Comparison of ENCODE assay signal across 10 cellular contexts in the genomic region with DNA sequence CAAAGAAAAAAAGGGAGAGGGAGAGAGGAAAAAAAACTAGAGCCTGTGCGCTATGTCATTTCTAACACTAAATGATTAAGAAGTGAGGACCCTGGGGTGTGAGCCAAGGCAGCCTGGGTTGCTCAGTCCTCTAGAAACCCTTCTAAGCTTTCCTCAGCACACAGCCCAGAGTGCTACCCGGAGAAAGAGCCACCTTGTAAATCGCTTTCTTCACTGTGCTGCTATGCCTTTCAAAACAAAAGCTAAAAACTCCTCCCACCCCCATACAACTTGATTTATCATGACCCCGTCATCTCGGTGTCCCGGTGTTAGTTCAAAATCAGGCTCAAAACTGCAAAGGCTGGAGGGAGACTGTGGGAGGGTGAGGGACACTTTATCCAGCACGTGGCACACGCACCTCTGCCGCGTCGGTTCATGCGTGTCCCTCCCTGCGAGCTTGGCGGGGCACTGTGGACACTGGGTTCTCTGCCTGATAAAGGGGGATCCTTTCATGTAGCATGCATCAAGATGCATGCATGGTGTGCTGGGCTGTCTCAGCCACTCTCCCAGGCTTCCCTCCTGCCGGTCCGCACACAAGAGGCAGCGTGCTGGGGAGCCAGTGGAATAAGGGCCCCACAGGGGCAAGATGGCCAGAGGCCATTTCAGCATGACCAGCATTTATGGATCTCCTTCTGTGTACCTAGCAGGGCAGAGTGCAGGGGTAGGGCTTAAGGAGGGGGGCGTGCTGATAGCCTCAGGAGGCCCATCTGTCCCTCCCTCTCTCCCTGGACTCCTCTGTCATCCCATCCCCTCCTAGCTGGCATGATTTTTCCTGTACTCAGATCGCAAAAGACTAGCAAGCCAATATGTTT.
DNase-seq lines count a peak whose midpoint lies in the region; TF ChIP-seq lines count a peak whose summit lies in the region.
"Had no signal": no experiment of that assay in that cellular context is flagged by ENCODE, and none has a peak within 500 bp of the region (broad histone marks: within the 10 kb centered on the region; RNA-seq: fewer than 3 reads in every experiment).

No MANE protein-coding gene starts in this region.

- no peak overlapping the region for H3K4me2 ChIP-seq in H9 (ENCODE audit: insufficient read depth, insufficient read length, low read length)

- no CpG with 5 or more reads among the region's 19 CpGs for WGBS in H9 (ENCODE audit: extremely low coverage, insufficient read length, low lambda C conversion rate)
- 31% methylated on average over 19 of the region's 19 CpGs for WGBS in liver
- 45 to 76% (median 61%) methylated on average over 18 to 19 of the region's 19 CpGs for WGBS in stomach, 5 donors

- H2BK20ac ChIP-seq in H9 (ENCODE audit: low read depth, low read length, poor library complexity, severe bottlenecking): no peak overlapping the region

- H3K23me2 ChIP-seq in H9 (ENCODE audit: insufficient read length, low read depth, low read length, poor library complexity, severe bottlenecking): no peaks in the 10 kb centered on the region

- no peak overlapping the region for H3K14ac ChIP-seq in H9 (ENCODE audit: insufficient read depth, low read length)

- H4K91ac ChIP-seq in H9 (ENCODE audit: insufficient read length, low read depth, low read length): no peak overlapping the region

- H3K36me3 ChIP-seq in liver (ENCODE audit: control insufficient read depth in 4 of 4, insufficient read depth in 3 of 4, low read depth in 1 of 4, low read length in 3 of 4) (no peaks in the 10 kb centered on the region), stomach (peaks cover 0 to 11% (median under 1%) of the 10 kb centered on the region in 4 donors)
- H3K36me3 ChIP-seq in CD4-positive, alpha-beta memory T cell (ENCODE audit: insufficient read depth, low read length): no peaks in the 10 kb centered on the region

- H3K27ac ChIP-seq in H9 (ENCODE audit: insufficient read length, low read depth, low read length) (no peak overlapping the region), liver (ENCODE audit: low read depth in 1 of 2, low read length in 2 of 2) (peak overlapping the region; percentile 92 to 96), stomach (peak overlapping the region; percentile 66 to 82 (median 79))
- no peak overlapping the region for H3K27ac ChIP-seq in CD4-positive, alpha-beta memory T cell (ENCODE audit: low read depth, low read length)

- in situ Hi-C loops in G401 (cut with HindIII; ENCODE audit: low sequenced_read_pairs): no loop called here

- CTCF ChIA-PET in CD4-positive, alpha-beta memory T cell (lab: Charles Lee; ENCODE audit: partially characterized antibody): interaction anchor here (1.7 to 8.1 kb wide), 2 partner anchors 11 to 134 kb away, joined by 3 to 127 read pairs; no protein-coding TSS in a partner anchor

- no peak overlapping the region for H3K4me3 Mint-ChIP-seq in H9
- peak overlapping the region in 1 of 8 donors; percentile 15 for H3K4me3 Mint-ChIP-seq in CD4-positive, alpha-beta memory T cell
- H3K4me3 Mint-ChIP-seq: activated naive CD4-positive, alpha-beta T cell treated with anti-CD3 and anti-CD28 coated beads for 36 hours had no signal

- no peaks in the 10 kb centered on the region for H3K79me2 ChIP-seq in H9 (ENCODE audit: insufficient read depth, low read length)

- no peak overlapping the region for H2BK12ac ChIP-seq in H9 (ENCODE audit: insufficient read length, low read depth, low read length)

- intact Hi-C loops in stomach (cut with DNase I; ENCODE audit: low total_unique reads): no loop called here
- intact Hi-C loops in CD4-positive, alpha-beta memory T cell (cut with micrococcal nuclease): no loop called here

- no peak overlapping the region for H2BK5ac ChIP-seq in H9 (ENCODE audit: insufficient read length, low read length)

- H3K36me3 Mint-ChIP-seq in H9 (ENCODE audit: insufficient read depth in 1 of 3, low read depth in 3 of 3): no peaks in the 10 kb centered on the region; a peak in 2 of 7 replicates
- H3K36me3 Mint-ChIP-seq in CD4-positive, alpha-beta memory T cell: no peaks in the 10 kb centered on the region

- no peak overlapping the region for H3K18ac ChIP-seq in H9 (ENCODE audit: insufficient read length, low read depth, low read length)

- H4K8ac ChIP-seq in H9 (replicated peaks; ENCODE audit: insufficient read length, low read depth, low read length): no peak overlapping the region

- TF ChIP-seq CTCF in H9 (conservative IDR thresholded peaks at IDR 0.05) (no peak), choroid plexus epithelial cell (conservative IDR thresholded peaks at IDR 0.05; ENCODE audit: low read depth, low read length) (no peak), liver (IDR thresholded peaks at IDR 0.05; ENCODE audit: low read depth, low read length, missing input control) (no peak), stomach (IDR thresholded peaks at IDR 0.05) (no peak)

- H3K9me3 ChIP-seq in H9 (ENCODE audit: control insufficient read depth, low read depth, low read length) (no peaks in the 10 kb centered on the region), liver (ENCODE audit: control insufficient read depth in 4 of 4, low read length in 3 of 4) (no peaks in the 10 kb centered on the region), stomach (no peaks in the 10 kb centered on the region)
- H3K9me3 ChIP-seq in CD4-positive, alpha-beta memory T cell (ENCODE audit: control insufficient read depth in 1 of 2, low read length in 2 of 2): no peaks in the 10 kb centered on the region

- H3T11ph ChIP-seq in H9 (ENCODE audit: low read length): no peak overlapping the region

- no peak for DNase-seq in H9
- DNase-seq in choroid plexus epithelial cell (ENCODE audit: low read depth): peak; percentile 45
- DNase-seq in stomach: no peak
- no peak for DNase-seq in glomerular visceral epithelial cell (ENCODE audit: extremely low spot score)
- no peak for DNase-seq in NCI-H2171 (lab: John Stamatoyannopoulos, UW)
- DNase-seq in CD4-positive, alpha-beta memory T cell: no peak
- DNase-seq in G401 (ENCODE audit: low spot score): no peak
- DNase-seq: activated naive CD4-positive, alpha-beta T cell treated with anti-CD3 and anti-CD28 coated beads for 36 hours; NCI-H82 had no signal

- no peaks in the 10 kb centered on the region; the same call in 1 of the 2 replicates for H3K27me3 Mint-ChIP-seq in H9 (ENCODE audit: low read depth)
- no peaks in the 10 kb centered on the region for H3K27me3 Mint-ChIP-seq in CD4-positive, alpha-beta memory T cell

- TF ChIP-seq EP300 in stomach (IDR thresholded peaks at IDR 0.05): no peak

- TF ChIP-seq POLR2A in stomach (IDR thresholded peaks at IDR 0.05): no peak

- no peak overlapping the region for H2BK120ac ChIP-seq in H9 (ENCODE audit: low read depth, low read length, poor library complexity, severe bottlenecking)

- H3K79me1 ChIP-seq in H9 (ENCODE audit: insufficient read depth, low read depth, low read length, poor library complexity, severe bottlenecking): no peaks in the 10 kb centered on the region

- POLR2A ChIA-PET in CD4-positive, alpha-beta memory T cell (lab: Charles Lee; ENCODE audit: partially characterized antibody): no interaction called here

- H4K20me1 ChIP-seq in H9 (ENCODE audit: control insufficient read depth, insufficient read depth, insufficient read length): no peaks in the 10 kb centered on the region

- H2BK15ac ChIP-seq in H9 (ENCODE audit: low read depth, low read length): no peak overlapping the region

- H2AFZ ChIP-seq in H9 (ENCODE audit: low read length): no peak overlapping the region

- TF ChIP-seq RAD21 in liver (IDR thresholded peaks at IDR 0.05): peak in 1 of 2 donors; percentile 22

- H3K4me3 ChIP-seq in choroid plexus epithelial cell (ENCODE audit: low read depth, low read length) (no peak overlapping the region), liver (ENCODE audit: low read depth in 1 of 3, low read length in 3 of 3) (no peak overlapping the region), stomach (peak overlapping the region in 1 of 4 donors; percentile 25)
- H3K4me3 ChIP-seq in CD4-positive, alpha-beta memory T cell (ENCODE audit: low read length in 2 of 2): no peak overlapping the region

- H3K23ac ChIP-seq in H9 (ENCODE audit: insufficient read length, low read depth, low read length): no peak overlapping the region

- no peak overlapping the region for H2AK5ac ChIP-seq in H9 (ENCODE audit: insufficient read length, low read length)

- no peak overlapping the region for H3K4ac ChIP-seq in H9 (ENCODE audit: low read depth, low read length)

- no peak overlapping the region for H3K56ac ChIP-seq in H9 (ENCODE audit: insufficient read length, low read depth, low read length)

- H3K4me1 Mint-ChIP-seq in H9: peaks cover 21 to 40% of the 10 kb centered on the region in 2 experiments
- H3K4me1 Mint-ChIP-seq in CD4-positive, alpha-beta memory T cell: peaks cover 15 to 33% (median 19%) of the 10 kb centered on the region in 4 donors

- no peaks in the 10 kb centered on the region for H3K27me3 ChIP-seq in H9 (ENCODE audit: insufficient read depth, low read length)
- H3K27me3 ChIP-seq in liver (ENCODE audit: control insufficient read depth in 4 of 4, insufficient read depth in 4 of 4, low read length in 3 of 4): no peaks in the 10 kb centered on the region
- H3K27me3 ChIP-seq in stomach: no peaks in the 10 kb centered on the region
- H3K27me3 ChIP-seq in CD4-positive, alpha-beta memory T cell (ENCODE audit: insufficient read depth, low read length): no peaks in the 10 kb centered on the region

- no peak overlapping the region for H4K5ac ChIP-seq in H9 (ENCODE audit: insufficient read length, low read depth, low read length)

- H3K4me1 ChIP-seq in H9 (ENCODE audit: insufficient read depth, low read length) (no peaks in the 10 kb centered on the region), liver (ENCODE audit: control insufficient read depth in 4 of 4, insufficient read depth in 4 of 4, low read length in 3 of 4) (peaks cover 31 to 81% (median 68%) of the 10 kb centered on the region in 4 donors), stomach (peaks cover 31 to 86% (median 58%) of the 10 kb centered on the region in 4 donors)
- peaks cover 25% of the 10 kb centered on the region for H3K4me1 ChIP-seq in CD4-positive, alpha-beta memory T cell (ENCODE audit: insufficient read depth, low read length)

- peak overlapping the region in 2 of 3 experiments; percentile 49 to 73; a peak in 3 of 7 replicates for H3K27ac Mint-ChIP-seq in H9
- H3K27ac Mint-ChIP-seq in CD4-positive, alpha-beta memory T cell: peak overlapping the region in 3 of 7 donors; percentile 20 to 42 (median 36)
- H3K27ac Mint-ChIP-seq: activated naive CD4-positive, alpha-beta T cell treated with anti-CD3 and anti-CD28 coated beads for 36 hours had no signal

- H3K9me3 Mint-ChIP-seq in H9: no peaks in the 10 kb centered on the region
- H3K9me3 Mint-ChIP-seq in CD4-positive, alpha-beta memory T cell: no peaks in the 10 kb centered on the region
- H3K9me3 Mint-ChIP-seq: activated naive CD4-positive, alpha-beta T cell treated with anti-CD3 and anti-CD28 coated beads for 36 hours had no signal

- H3K9ac ChIP-seq in H9 (ENCODE audit: extremely low read depth, insufficient read length, low read length) (no peak overlapping the region), liver (ENCODE audit: low read depth in 1 of 2, low read length in 2 of 2) (peak overlapping the region; percentile 17 to 48)

TF ChIP-seq in liver, 16 proteins besides CTCF, POLR2A, EP300 and RAD21 (continues in another document):
- no peak for TF ChIP-seq HNF4G (IDR thresholded peaks at IDR 0.05)

Comparison
In these comparisons a context has a peak if more than half of its experiments do, and no peak if none do; other contexts are left out.
1. H3K27ac ChIP-seq: peak in liver (2 of 2) and stomach (5 of 5); none in H9 (single experiment) and CD4-positive, alpha-beta memory T cell (single experiment).